ENCODE assay signal across 1 cellular context in genomic region chr1:160578175-160578693, GRCh38.
TF ChIP-seq lines count a peak whose summit lies in the region.

No MANE protein-coding gene starts in this region.

TF ChIP-seq in GM12878, 131 proteins besides CTCF, POLR2A, EP300 and RAD21:
- TF ChIP-seq HCFC1 (IDR thresholded peaks at IDR 0.05; ENCODE audit: low read length) (no peak), IRF5 (IDR thresholded peaks at IDR 0.05; ENCODE audit: borderline replicate concordance) (no peak), FOXK2 (IDR thresholded peaks at IDR 0.05) (no peak), IKZF2 (IDR thresholded peaks at IDR 0.05) (peak; percentile 23 to 31; a peak in 1 of 4 replicates), EED (IDR thresholded peaks at IDR 0.05; ENCODE audit: low read depth) (no peak), POLR2AphosphoS2 (IDR thresholded peaks at IDR 0.05; ENCODE audit: low read depth, low read length) (no peak), TBL1XR1 (IDR thresholded peaks at IDR 0.05; ENCODE audit: low read depth, low read length) (no peak), ZSCAN29 (IDR thresholded peaks at IDR 0.05) (no peak), ZNF24 (IDR thresholded peaks at IDR 0.05) (no peak), MEF2B (IDR thresholded peaks at IDR 0.05; ENCODE audit: partially characterized antibody, poor library complexity, severe bottlenecking) (no peak), CHD1 (IDR thresholded peaks at IDR 0.05; ENCODE audit: low read depth, low read length) (no peak), MLLT1 (IDR thresholded peaks at IDR 0.05) (0 out of 2 replicates have a peak, but pooled peaks have one; percentile 52), BCL3 (IDR thresholded peaks at IDR 0.05; ENCODE audit: borderline replicate concordance, insufficient read depth, low read depth, low read length, poor library complexity, severe bottlenecking) (no peak), TAF1 (IDR thresholded peaks at IDR 0.05; ENCODE audit: borderline replicate concordance, low read depth, low read length) (no peak), E2F4 (IDR thresholded peaks at IDR 0.05; ENCODE audit: low read depth, low read length) (no peak), NFIC (IDR thresholded peaks at IDR 0.05; ENCODE audit: low read depth, low read length) (no peak), SREBF1 (IDR thresholded peaks at IDR 0.05; ENCODE audit: low read length) (no peak), RBBP5 (conservative IDR thresholded peaks at IDR 0.05) (no peak), RELB (IDR thresholded peaks at IDR 0.05; ENCODE audit: low read depth) (0 out of 2 replicates have a peak, but pooled peaks have one; percentile 17), IKZF1 (conservative IDR thresholded peaks at IDR 0.05) (peak; percentile 17; the same call in 1 of the 2 replicates), TCF3 (IDR thresholded peaks at IDR 0.05; ENCODE audit: borderline replicate concordance, insufficient read depth, low read depth, low read length) (no peak), SMAD5 (IDR thresholded peaks at IDR 0.05; ENCODE audit: low read depth) (no peak), ZNF274 (IDR thresholded peaks at IDR 0.05; ENCODE audit: insufficient read depth, insufficient read length) (no peak), NFXL1 (IDR thresholded peaks at IDR 0.05; ENCODE audit: borderline replicate concordance) (no peak), ELK1 (IDR thresholded peaks at IDR 0.05; ENCODE audit: low read depth, low read length) (no peak), YY1 (IDR thresholded peaks at IDR 0.05; ENCODE audit: low read depth, low read length) (peak; percentile 40; the same call in 1 of the 2 replicates), STAT1 (conservative IDR thresholded peaks at IDR 0.05) (no peak), SUPT20H (IDR thresholded peaks at IDR 0.05; ENCODE audit: borderline replicate concordance, control insufficient read depth, low read depth, low read length) (no peak), CREM (IDR thresholded peaks at IDR 0.05; ENCODE audit: low read depth) (no peak), SIX5 (IDR thresholded peaks at IDR 0.05; ENCODE audit: low read depth, low read length, severe bottlenecking) (no peak), ATF7 (IDR thresholded peaks at IDR 0.05; ENCODE audit: low read depth) (0 out of 2 replicates have a peak, but pooled peaks have one; percentile 8), ZNF217 (IDR thresholded peaks at IDR 0.05) (no peak), PAX8 (IDR thresholded peaks at IDR 0.05) (no peak), ESRRA (IDR thresholded peaks at IDR 0.05; ENCODE audit: low read length) (no peak), ZZZ3 (IDR thresholded peaks at IDR 0.05; ENCODE audit: control insufficient read depth, insufficient read length, low read depth) (no peak), LARP7 (IDR thresholded peaks at IDR 0.05) (no peak), BRCA1 (IDR thresholded peaks at IDR 0.05; ENCODE audit: low read depth, low read length) (no peak), RCOR1 (conservative IDR thresholded peaks at IDR 0.05; ENCODE audit: low read depth, low read length) (no peak), IRF3 (IDR thresholded peaks at IDR 0.05) (no peak), ETV6 (conservative IDR thresholded peaks at IDR 0.05 in 1 of 2, IDR thresholded peaks at IDR 0.05 in 1 of 2; ENCODE audit: borderline replicate concordance in 1 of 2, low read depth in 1 of 2) (no peak)
